In the genomic region with DNA sequence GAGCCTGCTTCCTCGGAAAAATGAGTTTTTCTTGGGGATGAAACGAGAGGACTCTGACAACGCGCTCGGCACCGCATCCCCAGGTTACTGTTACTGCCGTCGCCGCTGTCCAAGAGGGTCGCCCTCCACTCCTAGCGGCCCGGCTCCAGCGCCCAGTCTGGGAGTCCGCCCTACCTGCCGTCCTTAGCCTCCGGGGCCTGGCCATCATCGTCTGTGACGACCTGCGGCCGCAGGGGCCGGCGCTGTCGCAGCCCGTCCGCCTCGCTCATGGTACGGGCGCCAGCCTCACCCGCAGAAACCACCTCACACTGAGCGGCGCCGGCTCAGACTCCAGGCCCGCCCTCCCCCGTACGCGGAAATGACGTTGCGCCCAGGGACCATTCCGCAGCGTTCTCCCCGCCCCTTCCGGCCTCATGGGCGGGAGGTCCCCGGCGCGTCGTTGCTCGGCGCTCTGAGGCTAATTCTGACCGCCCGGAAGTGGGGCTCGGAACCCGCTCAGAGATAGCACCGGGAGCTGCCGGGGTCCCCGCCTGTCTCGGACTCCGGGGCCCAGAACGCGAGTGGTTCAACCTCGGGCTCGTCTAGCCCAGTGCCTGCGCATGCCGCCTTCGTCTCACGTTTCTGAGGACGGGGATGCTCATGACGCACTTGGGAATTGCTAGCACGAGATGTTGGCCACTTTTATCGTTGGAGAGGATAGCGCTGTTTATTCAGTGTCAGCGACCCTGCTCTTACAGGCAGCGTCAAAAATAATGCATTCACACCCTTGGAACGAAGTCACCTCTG, we compare ENCODE assay signal across 8 cellular contexts. TPM values are rescaled to one million over a fixed set of nuclear protein-coding genes. Genes with fewer than 3 reads are reported as not detected.
A peak's percentile ranks its signal among the peaks of the same experiment; 100 is the strongest.
DNase-seq lines count a peak whose midpoint lies in the region; ATAC-seq and TF ChIP-seq lines count a peak whose summit lies in the region.

A gene with protein sequence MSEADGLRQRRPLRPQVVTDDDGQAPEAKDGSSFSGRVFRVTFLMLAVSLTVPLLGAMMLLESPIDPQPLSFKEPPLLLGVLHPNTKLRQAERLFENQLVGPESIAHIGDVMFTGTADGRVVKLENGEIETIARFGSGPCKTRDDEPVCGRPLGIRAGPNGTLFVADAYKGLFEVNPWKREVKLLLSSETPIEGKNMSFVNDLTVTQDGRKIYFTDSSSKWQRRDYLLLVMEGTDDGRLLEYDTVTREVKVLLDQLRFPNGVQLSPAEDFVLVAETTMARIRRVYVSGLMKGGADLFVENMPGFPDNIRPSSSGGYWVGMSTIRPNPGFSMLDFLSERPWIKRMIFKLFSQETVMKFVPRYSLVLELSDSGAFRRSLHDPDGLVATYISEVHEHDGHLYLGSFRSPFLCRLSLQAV (minus strand): TSS at position 332 of the 786 bp plus-strand sequence. CDS start 63 bp downstream, at position 269.

- ATAC-seq in HG03432 (IDR thresholded peaks at IDR 0.05; ENCODE audit: unreplicated experiment) = peak; percentile 98

- TF ChIP-seq POLR2A in GM19193 (IDR thresholded peaks at IDR 0.05; ENCODE audit: extremely low read depth, insufficient read depth, insufficient read length) = peak; percentile 96

- no peaks in the 10 kb centered on the region for H3K9me3 ChIP-seq in BE2C

- H3K27me3 ChIP-seq in BE2C = no peaks in the 10 kb centered on the region

- H3K36me3 ChIP-seq in BE2C = no peaks in the 10 kb centered on the region

- DNase-seq in BE2C = peak; percentile 96
- DNase-seq in NCI-H510A treated with DMSO at 0.1 percent for 48 hours (lab: John Stamatoyannopoulos, UW) = peak; percentile 98
- DNase-seq in activated CD4-positive, alpha-beta T cell treated with anti-CD3 and anti-CD28 coated beads for 4 hours = peak; percentile 96 to 97
- DNase-seq in choroid plexus epithelial cell (ENCODE audit: low read depth) = peak; percentile 92
- peak; percentile 93 for DNase-seq in kidney tubule cell (ENCODE audit: low spot score)
- peak; percentile 94 to 97 (median 95) for DNase-seq in stimulated activated CD4-positive, alpha-beta T cell treated with anti-CD3 and anti-CD28 coated beads, Interleukin-1b, Interleukin-23, amount 100 ng/mL, for 24 hours (ENCODE audit: low read depth in 4 of 4, low spot score in 1 of 4)

- H3K4me1 ChIP-seq in BE2C = no peaks in the 10 kb centered on the region; the same call in 1 of the 2 replicates

- H3K4me3 ChIP-seq in BE2C (ENCODE audit: low read depth, low read length) = peak within 1 kb of the TSS; percentile 89
- peak within 1 kb of the TSS; percentile 94 for H3K4me3 ChIP-seq in choroid plexus epithelial cell (ENCODE audit: low read depth, low read length)

- TF ChIP-seq CTCF in BE2C (IDR thresholded peaks at IDR 0.05; ENCODE audit: low read depth, low read length) (no peak), choroid plexus epithelial cell (conservative IDR thresholded peaks at IDR 0.05; ENCODE audit: low read depth, low read length) (no peak)

RNA-seq across cellular contexts. Expression of the gene that starts here (rescaled TPM):
- polyA plus RNA-seq in BE2C (2012; ENCODE audit: insufficient read depth, insufficient read length, low read depth) = 120 TPM

Comparison
In these comparisons a context has a peak if more than half of its experiments do, and no peak if none do; other contexts are left out.
1. Peak in every context shown above with its lines: DNase-seq, ATAC-seq and H3K4me3 ChIP-seq.